Comparison of ENCODE assay signal across 17 cellular contexts in the genomic region with DNA sequence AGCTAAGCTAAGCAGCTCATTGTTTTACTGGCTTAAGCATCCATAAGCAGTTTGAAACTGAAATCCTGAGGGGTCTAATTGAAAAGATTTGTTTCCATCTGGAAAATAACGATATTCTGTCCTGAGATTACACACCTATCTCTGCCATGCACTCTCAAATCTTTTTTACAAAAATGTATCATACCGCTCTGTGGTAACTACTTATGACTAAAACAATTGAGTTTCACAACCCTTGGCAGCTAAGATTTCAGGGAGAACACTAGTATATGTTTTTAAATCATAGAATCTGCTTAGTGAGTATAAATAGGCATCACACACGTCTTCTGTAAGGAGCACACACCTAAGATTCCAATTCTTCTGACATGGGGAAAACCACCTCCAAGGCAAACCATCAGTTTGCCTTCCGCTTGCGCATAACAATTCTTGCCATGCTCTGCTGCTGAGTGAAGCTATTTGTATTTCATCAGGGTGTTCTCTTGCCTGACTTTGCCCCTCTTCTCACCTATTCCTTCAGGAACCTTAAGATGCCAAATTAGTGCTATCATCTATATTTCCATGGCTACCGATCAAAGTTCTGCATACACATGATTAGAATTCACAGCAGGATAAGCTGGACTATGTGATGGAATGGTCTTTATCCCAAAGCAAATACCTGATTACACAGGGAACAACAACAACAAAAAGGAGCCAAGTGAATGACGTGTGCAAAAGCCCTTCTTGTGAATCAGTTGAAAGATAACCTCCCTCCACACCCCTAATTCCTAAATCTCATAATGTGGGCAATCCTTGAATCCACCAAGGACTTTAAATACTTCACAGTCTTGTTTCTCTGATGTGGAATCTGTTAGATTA.
"Had no signal": no experiment of that assay in that cellular context is flagged by ENCODE, and none has a peak within 500 bp of the region (broad histone marks: within the 10 kb centered on the region; RNA-seq: fewer than 3 reads in every experiment).

No MANE protein-coding gene starts in this region.

- H3K4me1 ChIP-seq: adrenal gland had no signal

- H3K9me3 Mint-ChIP-seq: activated CD8-positive, alpha-beta T cell treated with anti-CD3 and anti-CD28 coated beads for 36 hours; activated T-helper 1 cell treated with anti-CD3 and anti-CD28 coated beads, Interleukin-12 subunit alpha, Interleukin-12 subunit beta, Interleukin-2, Interleukin-4 antibody, amounts not matched to agents 30 ng/mL and 10 ng/mL and 1 ng/mL, durations not matched to agents 14 hours and 24 hours and 36 hours; brain; memory B cell; nephron; stimulated activated naive CD8-positive, alpha-beta T cell treated with anti-CD3 and anti-CD28 coated beads, Interleukin-15, amount 100 ng/mL, for 72 hours had no signal

- H3K36me3 ChIP-seq: ovary had no signal

- H3K27me3 Mint-ChIP-seq: activated CD8-positive, alpha-beta T cell treated with anti-CD3 and anti-CD28 coated beads for 36 hours; brain; memory B cell; stimulated activated naive CD8-positive, alpha-beta T cell treated with anti-CD3 and anti-CD28 coated beads, Interleukin-15, amount 100 ng/mL, for 72 hours had no signal

- FAIRE-seq: frontal cortex, kidney had no signal

- H3K4me3 ChIP-seq: adrenal gland, heart right ventricle, left ventricle myocardium inferior, ovary, thoracic aorta had no signal

- H3K4me3 Mint-ChIP-seq: activated CD8-positive, alpha-beta T cell treated with anti-CD3 and anti-CD28 coated beads for 36 hours; activated T-helper 1 cell treated with anti-CD3 and anti-CD28 coated beads, Interleukin-12 subunit alpha, Interleukin-12 subunit beta, Interleukin-2, Interleukin-4 antibody, amounts not matched to agents 30 ng/mL and 10 ng/mL and 1 ng/mL, durations not matched to agents 14 hours and 24 hours and 36 hours; brain; memory B cell; nephron; stimulated activated naive CD8-positive, alpha-beta T cell treated with anti-CD3 and anti-CD28 coated beads, Interleukin-15, amount 100 ng/mL, for 72 hours had no signal

- H3K4me1 Mint-ChIP-seq: stimulated activated naive CD8-positive, alpha-beta T cell treated with anti-CD3 and anti-CD28 coated beads, Interleukin-15, amount 100 ng/mL, for 72 hours had no signal

- H3K27me3 ChIP-seq: adrenal gland, heart right ventricle, ovary had no signal

- ATAC-seq: activated CD8-positive, alpha-beta T cell treated with anti-CD3 and anti-CD28 coated beads for 36 hours; esophagus mucosa; heart right ventricle; stimulated activated naive CD8-positive, alpha-beta T cell treated with anti-CD3 and anti-CD28 coated beads, Interleukin-15, amount 100 ng/mL, for 72 hours had no signal

- H3K27ac ChIP-seq: adrenal gland, heart right ventricle, left ventricle myocardium inferior, ovary, thoracic aorta had no signal

- H3K9me3 ChIP-seq: adrenal gland, heart right ventricle, left ventricle myocardium inferior, ovary, thoracic aorta had no signal

- H3K27ac Mint-ChIP-seq: activated CD8-positive, alpha-beta T cell treated with anti-CD3 and anti-CD28 coated beads for 36 hours; activated T-helper 1 cell treated with anti-CD3 and anti-CD28 coated beads, Interleukin-12 subunit alpha, Interleukin-12 subunit beta, Interleukin-2, Interleukin-4 antibody, amounts not matched to agents 30 ng/mL and 10 ng/mL and 1 ng/mL, durations not matched to agents 14 hours and 24 hours and 36 hours; memory B cell; stimulated activated naive CD8-positive, alpha-beta T cell treated with anti-CD3 and anti-CD28 coated beads, Interleukin-15, amount 100 ng/mL, for 72 hours had no signal

- DNase-seq: activated CD8-positive, alpha-beta memory T cell treated with anti-CD3 and anti-CD28 coated beads, Interleukin-2, amount 50 U/mL, for 4 hours; activated CD8-positive, alpha-beta T cell treated with anti-CD3 and anti-CD28 coated beads for 36 hours; activated naive CD4-positive, alpha-beta T cell treated with Interleukin-2 at 50 U/mL for 16 hours; adrenal gland; heart right ventricle; kidney; left ventricle myocardium inferior; ovary; stimulated activated CD4-positive, alpha-beta T cell treated with anti-CD3 and anti-CD28 coated beads, Interleukin-4, amount 100 ng/mL, for 1 hour; stimulated activated naive CD8-positive, alpha-beta T cell treated with anti-CD3 and anti-CD28 coated beads, Interleukin-15, amount 100 ng/mL, for 72 hours had no signal
